ENCODE assay signal across 9 cellular contexts in the genomic region with DNA sequence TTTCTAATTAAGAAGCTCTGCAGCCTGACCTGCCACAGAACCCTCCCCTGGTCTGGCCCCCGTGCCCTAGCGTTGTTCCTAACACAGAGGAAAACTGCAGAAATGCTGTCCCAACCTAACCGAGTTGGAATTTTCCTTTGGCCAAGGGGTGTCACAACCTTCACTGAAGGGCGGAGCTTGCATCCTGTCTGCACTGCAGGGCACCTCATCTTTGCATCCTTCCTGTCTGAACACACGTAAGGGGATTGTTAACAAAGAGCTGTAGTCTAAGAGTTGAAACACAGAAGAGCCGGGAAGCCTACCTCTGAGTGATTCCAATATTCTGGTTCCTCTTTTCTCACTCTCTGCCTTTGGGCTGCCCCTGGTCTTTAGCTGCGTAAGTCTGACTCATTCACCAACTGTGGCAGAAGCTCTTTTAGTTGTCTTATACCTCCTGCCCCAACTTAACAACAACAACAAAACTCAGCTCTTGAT. TPM values are rescaled to one million over a fixed set of nuclear protein-coding genes. Genes with fewer than 3 reads are reported as not detected.
DNase-seq lines count a peak whose midpoint lies in the region; ATAC-seq and TF ChIP-seq lines count a peak whose summit lies in the region.
"Had no signal": no experiment of that assay in that cellular context is flagged by ENCODE, and none has a peak within 500 bp of the region (broad histone marks: within the 10 kb centered on the region; RNA-seq: fewer than 3 reads in every experiment).

No MANE protein-coding gene starts in this region.

- peaks cover 32% of the 10 kb centered on the region for H3K4me1 ChIP-seq in BE2C
- peaks cover 42% of the 10 kb centered on the region for H3K4me1 ChIP-seq in muscle layer of colon (ENCODE audit: insufficient read depth, low read length)

- no peak for TF ChIP-seq CTCF in BE2C (IDR thresholded peaks at IDR 0.05; ENCODE audit: low read depth, low read length)

- H3K27me3 ChIP-seq in BE2C (no peaks in the 10 kb centered on the region), muscle layer of colon (ENCODE audit: control insufficient read depth in 1 of 2, insufficient read depth in 2 of 2, low read length in 2 of 2) (no peaks in the 10 kb centered on the region)
- H3K27me3 ChIP-seq: pancreas had no signal

- H3K36me3 ChIP-seq in BE2C (no peaks in the 10 kb centered on the region), muscle layer of colon (ENCODE audit: insufficient read depth, low read length) (no peaks in the 10 kb centered on the region)
- H3K36me3 ChIP-seq: pancreas had no signal

- H3K9me3 ChIP-seq in BE2C, result no peaks in the 10 kb centered on the region
- H3K9me3 ChIP-seq in muscle layer of colon (ENCODE audit: low read length), result no peaks in the 10 kb centered on the region
- H3K9me3 ChIP-seq: pancreas had no signal

- DNase-seq in BE2C (no peak), SIG-M5 (lab: John Stamatoyannopoulos, UW) (peak; percentile 72), NCI-H1092 (lab: John Stamatoyannopoulos, UW) (no peak), kidney glomerular epithelial cell (lab: John Stamatoyannopoulos, UW) (no peak)
- DNase-seq in central memory CD4-positive, alpha-beta T cell, result peak; percentile 21
- DNase-seq: pancreas had no signal

- peak overlapping the region; percentile 79 for H3K27ac ChIP-seq in muscle layer of colon (ENCODE audit: low read depth, low read length)
- H3K27ac ChIP-seq: pancreas had no signal

- H3K4me3 ChIP-seq in BE2C (ENCODE audit: low read depth, low read length) (peak overlapping the region; percentile 79), muscle layer of colon (ENCODE audit: low read depth in 1 of 2, low read length in 2 of 2) (peak overlapping the region in 1 of 2 donors; percentile 78)
- H3K4me3 ChIP-seq: pancreas had no signal

- ATAC-seq in GM18873 (IDR thresholded peaks at IDR 0.05; ENCODE audit: low FRiP score, unreplicated experiment) (peak; percentile 89), HG03060 (IDR thresholded peaks at IDR 0.05; ENCODE audit: low read depth, unreplicated experiment) (peak; percentile 93)

- no peak overlapping the region for H3K9ac ChIP-seq in muscle layer of colon (ENCODE audit: low read length)

RNA-seq across cellular contexts. Expression of gene DIXDC1, which starts 1.6 kb away (rescaled TPM):
- polyA plus RNA-seq in BE2C (2012; ENCODE audit: insufficient read depth, insufficient read length, low read depth), result 10.6 TPM

RNA-seq across cellular contexts. Expression of gene C11orf52, which starts 20.0 kb away (rescaled TPM):
- polyA plus RNA-seq in BE2C (2012; ENCODE audit: insufficient read depth, insufficient read length, low read depth), result not detected

RNA-seq across cellular contexts. Expression of gene HSPB2, which starts 26.2 kb away (rescaled TPM):
- polyA plus RNA-seq in BE2C (2012; ENCODE audit: insufficient read depth, insufficient read length, low read depth), result not detected

RNA-seq across cellular contexts. Expression of gene CRYAB, which starts 27.2 kb away (rescaled TPM):
- not detected for polyA plus RNA-seq in BE2C (2012; ENCODE audit: insufficient read depth, insufficient read length, low read depth)

RNA-seq across cellular contexts. Expression of gene CFAP68, which starts 59.4 kb away (rescaled TPM):
- 24.8 TPM for polyA plus RNA-seq in BE2C (2012; ENCODE audit: insufficient read depth, insufficient read length, low read depth)

Comparison
In these comparisons a context has a peak if more than half of its experiments do, and no peak if none do; other contexts are left out.
1. DNase-seq: peak in SIG-M5 (single experiment) and central memory CD4-positive, alpha-beta T cell (single experiment); none in BE2C (single experiment), NCI-H1092 (single experiment) and kidney glomerular epithelial cell (single experiment).